Comparison of ENCODE assay signal across 8 cellular contexts in the genomic region with DNA sequence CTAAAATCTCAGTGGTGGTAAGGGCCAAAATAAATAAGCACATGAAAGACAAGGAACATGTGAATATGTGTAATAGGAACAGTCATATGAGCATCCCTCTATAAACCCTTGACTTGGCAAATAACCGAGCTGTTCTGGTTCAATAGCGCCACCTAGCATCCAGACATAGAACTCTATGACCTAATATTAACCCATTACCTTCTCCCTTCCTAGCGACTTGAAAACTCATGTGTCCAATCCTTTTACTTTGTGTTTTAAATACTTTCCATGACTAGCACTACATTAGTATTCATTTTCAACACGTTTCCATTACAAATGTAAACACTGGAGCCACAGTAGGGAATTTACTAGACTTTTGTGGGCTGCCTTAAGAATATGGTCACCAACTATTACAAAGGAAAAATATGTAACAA.
DNase-seq lines count a peak whose midpoint lies in the region; ATAC-seq and FAIRE-seq lines count a peak whose summit lies in the region.

No MANE protein-coding gene starts in this region.

- peak; percentile 49 for FAIRE-seq in GM19239 (lab: Jason Lieb, UNC)

- DNase-seq in AG08395 (ENCODE audit: low spot score) (peak; percentile 57), GM19239 (ENCODE audit: insufficient read length, low spot score) (no peak), NCI-H69 (lab: John Stamatoyannopoulos, UW) (peak; percentile 77), amniotic epithelial cell (ENCODE audit: low read depth) (peak; percentile 85), left colon (no peak), islet precursor cell (no peak), nucleus accumbens (lab: John Stamatoyannopoulos, UW) (no peak)
- no peak for DNase-seq in activated CD4-positive, CD25-positive, alpha-beta regulatory T cell (lab: John Stamatoyannopoulos, UW)

- intact Hi-C loops in left colon (cut with DNase I, micrococcal nuclease): loop anchor here in 1 of 2 donors (5.0 to 10.0 kb wide), 2 partner anchors 408 to 491 kb away; no protein-coding TSS in a partner anchor

- peak; percentile 25 for ATAC-seq in left colon

Comparison
In these comparisons a context has a peak if more than half of its experiments do, and no peak if none do; other contexts are left out.
1. DNase-seq: peak in AG08395 (single experiment), NCI-H69 (single experiment) and amniotic epithelial cell (single experiment); none in GM19239 (single experiment), left colon (0 of 2), islet precursor cell (single experiment), activated CD4-positive, CD25-positive, alpha-beta regulatory T cell (0 of 4) and nucleus accumbens (0 of 56).